In genomic region chr16:86665319-86665675, GRCh38 we compare ENCODE assay signal across 11 cellular contexts.
DNase-seq lines count a peak whose midpoint lies in the region; ATAC-seq and TF ChIP-seq lines count a peak whose summit lies in the region.
"Had no signal": no experiment of that assay in that cellular context is flagged by ENCODE, and none has a peak within 500 bp of the region (broad histone marks: within the 10 kb centered on the region; RNA-seq: fewer than 3 reads in every experiment).

No MANE protein-coding gene starts in this region.

- H3K36me3 ChIP-seq in H7 (replicated peaks; ENCODE audit: control insufficient read depth, insufficient read depth, low read length): no peaks in the 10 kb centered on the region

- no peaks in the 10 kb centered on the region for H3K36me3 Mint-ChIP-seq in activated CD8-positive, alpha-beta T cell treated with anti-CD3 and anti-CD28 coated beads for 36 hours (ENCODE audit: low read depth)
- peaks cover 2% of the 10 kb centered on the region for H3K36me3 Mint-ChIP-seq in activated CD8-positive, alpha-beta T cell treated with anti-CD3 and anti-CD28 coated beads, Interleukin-2, amount 10 ng/mL, durations not matched to agents 7 days and 5 days (ENCODE audit: low read depth)
- no peaks in the 10 kb centered on the region for H3K36me3 Mint-ChIP-seq in stimulated activated effector memory CD8-positive, alpha-beta T cell treated with anti-CD3 and anti-CD28 coated beads, Interleukin-12 subunit alpha, Interleukin-12 subunit beta, amount 100 ng/mL, for 72 hours

- peaks cover 24% of the 10 kb centered on the region for H3K4me1 Mint-ChIP-seq in activated CD8-positive, alpha-beta T cell treated with anti-CD3 and anti-CD28 coated beads for 36 hours (ENCODE audit: low read depth)
- H3K4me1 Mint-ChIP-seq in activated CD8-positive, alpha-beta T cell treated with anti-CD3 and anti-CD28 coated beads, Interleukin-2, amount 10 ng/mL, durations not matched to agents 7 days and 5 days (ENCODE audit: low read depth): peaks cover 23% of the 10 kb centered on the region
- H3K4me1 Mint-ChIP-seq in stimulated activated effector memory CD8-positive, alpha-beta T cell treated with anti-CD3 and anti-CD28 coated beads, Interleukin-12 subunit alpha, Interleukin-12 subunit beta, amount 100 ng/mL, for 72 hours: peaks cover 19% of the 10 kb centered on the region

- no peak for ATAC-seq in activated CD8-positive, alpha-beta T cell treated with anti-CD3 and anti-CD28 coated beads for 36 hours
- no peak for ATAC-seq in activated CD8-positive, alpha-beta T cell treated with anti-CD3 and anti-CD28 coated beads, Interleukin-2, amount 10 ng/mL, durations not matched to agents 7 days and 5 days
- ATAC-seq in HG03460 (IDR thresholded peaks at IDR 0.05; ENCODE audit: unreplicated experiment): peak; percentile 22
- ATAC-seq in stimulated activated effector memory CD8-positive, alpha-beta T cell treated with anti-CD3 and anti-CD28 coated beads, Interleukin-12 subunit alpha, Interleukin-12 subunit beta, amount 100 ng/mL, for 72 hours: no peak

- H3K27me3 Mint-ChIP-seq in activated CD8-positive, alpha-beta T cell treated with anti-CD3 and anti-CD28 coated beads for 36 hours: peaks cover 29% of the 10 kb centered on the region
- peaks cover 11% of the 10 kb centered on the region for H3K27me3 Mint-ChIP-seq in activated CD8-positive, alpha-beta T cell treated with anti-CD3 and anti-CD28 coated beads, Interleukin-2, amount 10 ng/mL, durations not matched to agents 7 days and 5 days (ENCODE audit: low read depth)

- H3K27ac Mint-ChIP-seq in activated CD8-positive, alpha-beta T cell treated with anti-CD3 and anti-CD28 coated beads for 36 hours: peak overlapping the region; percentile 78
- H3K27ac Mint-ChIP-seq in activated CD8-positive, alpha-beta T cell treated with anti-CD3 and anti-CD28 coated beads, Interleukin-2, amount 10 ng/mL, durations not matched to agents 7 days and 5 days: no peak overlapping the region
- H3K27ac Mint-ChIP-seq in stimulated activated effector memory CD8-positive, alpha-beta T cell treated with anti-CD3 and anti-CD28 coated beads, Interleukin-12 subunit alpha, Interleukin-12 subunit beta, amount 100 ng/mL, for 72 hours: no peak overlapping the region

- POLR2A ChIA-PET in activated CD8-positive, alpha-beta T cell treated with anti-CD3 and anti-CD28 coated beads for 36 hours (lab: Charles Lee): interaction anchor here (0.5 kb wide), 1 partner anchor 396 kb away, joined by 3 read pairs; no protein-coding TSS in a partner anchor
- POLR2A ChIA-PET in activated CD8-positive, alpha-beta T cell treated with anti-CD3 and anti-CD28 coated beads, Interleukin-2, amount 10 ng/mL, durations not matched to agents 7 days and 5 days (lab: Charles Lee): interaction anchor here (0.5 kb wide), 1 partner anchor 43 kb away, joined by 3 read pairs; no protein-coding TSS in a partner anchor

- no peak overlapping the region for H3K4me3 Mint-ChIP-seq in activated CD8-positive, alpha-beta T cell treated with anti-CD3 and anti-CD28 coated beads for 36 hours
- no peak overlapping the region for H3K4me3 Mint-ChIP-seq in activated CD8-positive, alpha-beta T cell treated with anti-CD3 and anti-CD28 coated beads, Interleukin-2, amount 10 ng/mL, durations not matched to agents 7 days and 5 days
- peak overlapping the region; percentile 43 for H3K4me3 Mint-ChIP-seq in stimulated activated effector memory CD8-positive, alpha-beta T cell treated with anti-CD3 and anti-CD28 coated beads, Interleukin-12 subunit alpha, Interleukin-12 subunit beta, amount 100 ng/mL, for 72 hours

- intact Hi-C loops in activated CD8-positive, alpha-beta T cell treated with anti-CD3 and anti-CD28 coated beads for 36 hours (cut with micrococcal nuclease): no loop called here

- CTCF ChIA-PET in activated CD8-positive, alpha-beta T cell treated with anti-CD3 and anti-CD28 coated beads for 36 hours (lab: Charles Lee): interaction anchor here (1.3 kb wide), 1 partner anchor 9 kb away, joined by 3 read pairs; no protein-coding TSS in a partner anchor
- CTCF ChIA-PET in activated CD8-positive, alpha-beta T cell treated with anti-CD3 and anti-CD28 coated beads, Interleukin-2, amount 10 ng/mL, durations not matched to agents 7 days and 5 days (lab: Charles Lee): no interaction called here

- peak overlapping the region; percentile 44 to 70 for H3K27ac ChIP-seq in coronary artery
- H3K27ac ChIP-seq: psoas muscle, VCaP had no signal

- no peaks in the 10 kb centered on the region for H3K27me3 ChIP-seq in H7 (ENCODE audit: control insufficient read depth, insufficient read depth, low read length)

- no peak for DNase-seq in activated CD8-positive, alpha-beta T cell treated with anti-CD3 and anti-CD28 coated beads for 36 hours
- no peak for DNase-seq in activated CD8-positive, alpha-beta T cell treated with anti-CD3 and anti-CD28 coated beads, Interleukin-2, amount 10 ng/mL, durations not matched to agents 7 days and 5 days
- DNase-seq in coronary artery (ENCODE audit: low spot score) (no peak), NCI-H2196 (lab: John Stamatoyannopoulos, UW; ENCODE audit: unreplicated experiment) (no peak), SKM-1 treated with dmso at 0.1 percent for 144 hours (lab: John Stamatoyannopoulos, UW; ENCODE audit: unreplicated experiment) (no peak), H7 (no peak)
- no peak for DNase-seq in stimulated activated effector memory CD8-positive, alpha-beta T cell treated with anti-CD3 and anti-CD28 coated beads, Interleukin-12 subunit alpha, Interleukin-12 subunit beta, amount 100 ng/mL, for 72 hours (ENCODE audit: low spot score in 2 of 2)
- DNase-seq: NCI-H510A, psoas muscle had no signal

- H3K9me3 Mint-ChIP-seq in activated CD8-positive, alpha-beta T cell treated with anti-CD3 and anti-CD28 coated beads for 36 hours: peaks cover 3% of the 10 kb centered on the region
- no peaks in the 10 kb centered on the region for H3K9me3 Mint-ChIP-seq in activated CD8-positive, alpha-beta T cell treated with anti-CD3 and anti-CD28 coated beads, Interleukin-2, amount 10 ng/mL, durations not matched to agents 7 days and 5 days (ENCODE audit: insufficient read depth)
- peaks cover 3% of the 10 kb centered on the region for H3K9me3 Mint-ChIP-seq in stimulated activated effector memory CD8-positive, alpha-beta T cell treated with anti-CD3 and anti-CD28 coated beads, Interleukin-12 subunit alpha, Interleukin-12 subunit beta, amount 100 ng/mL, for 72 hours

- H3K4me3 ChIP-seq in coronary artery: no peak overlapping the region
- H3K4me3 ChIP-seq in H7 (ENCODE audit: insufficient read depth, low read depth, low read length): no peak overlapping the region
- H3K4me3 ChIP-seq: psoas muscle had no signal

- TF ChIP-seq CTCF in activated CD8-positive, alpha-beta T cell treated with anti-CD3 and anti-CD28 coated beads for 36 hours (IDR thresholded peaks at IDR 0.05): no peak
- TF ChIP-seq CTCF in coronary artery (IDR thresholded peaks at IDR 0.05): no peak
